In the genomic region with DNA sequence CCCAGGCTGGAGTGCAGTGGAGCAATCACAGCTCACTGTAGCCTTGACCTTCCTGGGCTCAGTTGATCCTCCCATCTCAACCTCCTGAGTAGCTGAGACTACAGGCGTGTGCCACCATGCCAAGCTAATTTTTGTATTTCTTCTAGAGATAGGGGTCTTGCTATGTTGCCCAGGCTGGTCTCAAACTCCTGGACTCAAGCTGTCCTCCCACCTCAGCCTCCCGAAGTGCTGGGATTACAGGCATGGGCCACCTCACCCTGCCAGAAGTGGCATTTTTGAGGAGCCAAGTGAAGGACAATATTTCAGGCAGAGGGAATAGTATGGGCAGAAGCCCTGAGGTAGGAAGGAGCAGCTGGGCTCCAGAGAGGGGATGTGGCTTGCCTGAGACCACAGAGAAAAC, we compare ENCODE assay signal across 30 cellular contexts.
"Had no signal": no experiment of that assay in that cellular context is flagged by ENCODE, and none has a peak within 500 bp of the region (broad histone marks: within the 10 kb centered on the region; RNA-seq: fewer than 3 reads in every experiment).

No MANE protein-coding gene starts in this region.

- H3K9me3 ChIP-seq: breast epithelium, esophagus squamous epithelium, neutrophil, prostate gland, sigmoid colon had no signal

- H3K27me3 ChIP-seq: breast epithelium, esophagus squamous epithelium, sigmoid colon had no signal

- H3K4me1 ChIP-seq: breast epithelium had no signal

- DNase-seq: activated CD4-positive, alpha-beta memory T cell treated with anti-CD3 and anti-CD28 coated beads, Interleukin-2, amount 10 ng/mL, durations not matched to agents 7 days and 5 days; activated CD4-positive, alpha-beta T cell treated with anti-CD3 and anti-CD28 coated beads for 1 hour; activated CD4-positive, alpha-beta T cell treated with anti-CD3 and anti-CD28 coated beads, Interleukin-2, amount 10 ng/mL, durations not matched to agents 7 days and 5 days; activated CD8-positive, alpha-beta memory T cell treated with anti-CD3 and anti-CD28 coated beads, Interleukin-2, amount 10 ng/mL, durations not matched to agents 7 days and 5 days; activated naive CD4-positive, alpha-beta T cell treated with anti-CD3 and anti-CD28 coated beads for 36 hours; activated T-cell treated with anti-CD3 and anti-CD28 coated beads, Interleukin-2, amount 50 U/mL, for 48 hours; dermis blood vessel endothelial cell; effector CD4-positive, alpha-beta T cell; esophagus squamous epithelium; left ventricle myocardium superior; nephron progenitor cell; retina; sigmoid colon; small intestine; stimulated activated CD4-positive, alpha-beta T cell treated with anti-CD3 and anti-CD28 coated beads, Interleukin-4, amount 100 ng/mL, for 24 hours; stimulated activated naive CD8-positive, alpha-beta T cell treated with anti-CD3 and anti-CD28 coated beads, Interleukin-15, amount 100 ng/mL, for 72 hours; substantia nigra; SW 1271; T-helper 9 cell had no signal

- FAIRE-seq: colon, endometrium, frontal cortex, islet of Langerhans, small intestine had no signal

- H3K4me3 ChIP-seq: breast epithelium, esophagus squamous epithelium, prostate gland, sigmoid colon had no signal

- H3K36me3 Mint-ChIP-seq: activated CD8-positive, alpha-beta memory T cell treated with anti-CD3 and anti-CD28 coated beads, Interleukin-2, amount 10 ng/mL, durations not matched to agents 7 days and 5 days; stimulated activated memory B cell treated with anti-CD40 and anti-IgM and Interleukin-4, amounts not matched to agents 10 μg/mL and 1 μg/mL and 100 μg/mL, for 72 hours; type B pancreatic cell had no signal

- H3K36me3 ChIP-seq: breast epithelium, esophagus squamous epithelium, neutrophil, prostate gland, sigmoid colon had no signal

- H3K9me3 Mint-ChIP-seq: activated CD4-positive, alpha-beta memory T cell treated with anti-CD3 and anti-CD28 coated beads, Interleukin-2, amount 10 ng/mL, durations not matched to agents 7 days and 5 days; activated CD4-positive, alpha-beta T cell treated with anti-CD3 and anti-CD28 coated beads, Interleukin-2, amount 10 ng/mL, durations not matched to agents 7 days and 5 days; activated naive CD4-positive, alpha-beta T cell treated with anti-CD3 and anti-CD28 coated beads for 36 hours; nephron progenitor cell; stimulated activated memory B cell treated with anti-CD40 and anti-IgM and Interleukin-4, amounts not matched to agents 10 μg/mL and 1 μg/mL and 100 μg/mL, for 72 hours; stimulated activated naive CD8-positive, alpha-beta T cell treated with anti-CD3 and anti-CD28 coated beads, Interleukin-15, amount 100 ng/mL, for 72 hours; T-helper 1 cell treated with Interleukin-12 subunit alpha and Interleukin-12 subunit beta and Interleukin-4 antibody, amounts not matched to agents 30 μg/mL and 1 μg/mL, for 36 hours; type B pancreatic cell had no signal

- ATAC-seq: activated CD8-positive, alpha-beta memory T cell treated with anti-CD3 and anti-CD28 coated beads, Interleukin-2, amount 10 ng/mL, durations not matched to agents 7 days and 5 days; left ventricle myocardium superior; stimulated activated memory B cell treated with anti-CD40 and anti-IgM and Interleukin-4, amounts not matched to agents 10 μg/mL and 1 μg/mL and 100 μg/mL, for 72 hours; stimulated activated naive CD8-positive, alpha-beta T cell treated with anti-CD3 and anti-CD28 coated beads, Interleukin-15, amount 100 ng/mL, for 72 hours had no signal

- H3K4me3 Mint-ChIP-seq: activated CD4-positive, alpha-beta memory T cell treated with anti-CD3 and anti-CD28 coated beads, Interleukin-2, amount 10 ng/mL, durations not matched to agents 7 days and 5 days; activated CD4-positive, alpha-beta T cell treated with anti-CD3 and anti-CD28 coated beads, Interleukin-2, amount 10 ng/mL, durations not matched to agents 7 days and 5 days; activated CD8-positive, alpha-beta memory T cell treated with anti-CD3 and anti-CD28 coated beads, Interleukin-2, amount 10 ng/mL, durations not matched to agents 7 days and 5 days; activated naive CD4-positive, alpha-beta T cell treated with anti-CD3 and anti-CD28 coated beads for 36 hours; nephron progenitor cell; stimulated activated memory B cell treated with anti-CD40 and anti-IgM and Interleukin-4, amounts not matched to agents 10 μg/mL and 1 μg/mL and 100 μg/mL, for 72 hours; stimulated activated naive CD8-positive, alpha-beta T cell treated with anti-CD3 and anti-CD28 coated beads, Interleukin-15, amount 100 ng/mL, for 72 hours; T-helper 1 cell treated with Interleukin-12 subunit alpha and Interleukin-12 subunit beta and Interleukin-4 antibody, amounts not matched to agents 30 μg/mL and 1 μg/mL, for 36 hours; type B pancreatic cell had no signal

- H3K27ac Mint-ChIP-seq: activated CD4-positive, alpha-beta memory T cell treated with anti-CD3 and anti-CD28 coated beads, Interleukin-2, amount 10 ng/mL, durations not matched to agents 7 days and 5 days; activated CD4-positive, alpha-beta T cell treated with anti-CD3 and anti-CD28 coated beads, Interleukin-2, amount 10 ng/mL, durations not matched to agents 7 days and 5 days; activated CD8-positive, alpha-beta memory T cell treated with anti-CD3 and anti-CD28 coated beads, Interleukin-2, amount 10 ng/mL, durations not matched to agents 7 days and 5 days; activated naive CD4-positive, alpha-beta T cell treated with anti-CD3 and anti-CD28 coated beads for 36 hours; nephron progenitor cell; stimulated activated memory B cell treated with anti-CD40 and anti-IgM and Interleukin-4, amounts not matched to agents 10 μg/mL and 1 μg/mL and 100 μg/mL, for 72 hours; T-helper 1 cell treated with Interleukin-12 subunit alpha and Interleukin-12 subunit beta and Interleukin-4 antibody, amounts not matched to agents 30 μg/mL and 1 μg/mL, for 36 hours; type B pancreatic cell had no signal

- H3K27ac ChIP-seq: breast epithelium, epithelial cell of prostate, esophagus squamous epithelium, neutrophil, prostate gland, sigmoid colon had no signal
